8 cellular contexts compared by ENCODE assay signal in the genomic region with DNA sequence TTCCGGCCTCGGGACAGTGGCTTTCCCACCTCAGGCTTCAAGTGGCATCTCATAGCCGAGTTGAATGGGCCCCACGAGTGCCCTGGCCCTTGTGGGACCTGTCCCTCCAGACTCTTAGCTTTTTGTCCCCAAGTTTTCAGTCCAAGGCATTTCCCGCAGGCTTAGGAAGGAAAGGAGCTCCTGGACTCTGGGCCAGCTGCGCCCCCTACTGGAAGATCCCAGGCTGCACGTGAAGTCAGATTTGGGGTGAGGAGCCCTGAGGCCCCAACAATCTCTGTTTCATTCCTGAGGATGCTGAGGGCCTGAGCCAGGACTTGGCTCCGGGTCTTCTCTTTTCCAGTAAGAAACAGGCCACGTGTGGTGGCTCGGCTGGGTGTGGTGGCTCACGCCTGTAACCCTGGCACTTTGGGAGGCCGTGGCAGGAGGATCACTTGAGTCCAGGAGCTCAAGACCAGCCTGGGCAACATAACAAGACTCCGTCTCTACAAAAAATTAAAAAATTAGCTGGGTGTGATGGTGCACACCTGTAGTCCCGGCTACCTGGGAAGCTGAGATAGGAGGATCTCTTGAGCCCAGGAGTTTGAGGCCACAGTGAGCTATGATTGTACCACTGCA.
A peak's percentile ranks its signal among the peaks of the same experiment; 100 is the strongest.
DNase-seq lines count a peak whose midpoint lies in the region; ATAC-seq, FAIRE-seq and TF ChIP-seq lines count a peak whose summit lies in the region.

No MANE protein-coding gene starts in this region.

- DNase-seq in DMS79 (lab: John Stamatoyannopoulos, UW) (peak; percentile 20), HTR-8/SVneo (ENCODE audit: insufficient read length, low spot score) (peak; percentile 64), RWPE2 (ENCODE audit: low spot score) (no peak), MCF 10A (ENCODE audit: unreplicated experiment) (peak; percentile 78), iris pigment epithelial cell (ENCODE audit: low read depth) (peak; percentile 51)
- DNase-seq in stimulated activated CD4-positive, alpha-beta T cell treated with anti-CD3 and anti-CD28 coated beads, Interleukin-1b, Interleukin-23, amount 100 ng/mL, for 24 hours (ENCODE audit: low read depth in 4 of 4, low spot score in 1 of 4) = peak in 3 of 4 experiments; percentile 12 to 28 (median 13)

- CTCF ChIA-PET in MCF 10A (lab: Yijun Ruan, JAX) = interaction anchor here (0.6 to 4.4 kb wide), 46 partner anchors 9 to 1149 kb away, joined by 3 to 72 read pairs (median 5); a partner anchor contains a TSS

- H3K36me3 ChIP-seq in RWPE2 (ENCODE audit: low read depth) = peaks cover 7% of the 10 kb centered on the region; the same call in 1 of the 2 replicates

- H3K27ac ChIP-seq in RWPE2 (ENCODE audit: poor library complexity, severe bottlenecking) = no peak overlapping the region

- H3K27me3 Mint-ChIP-seq in MCF 10A (ENCODE audit: insufficient read depth, unreplicated experiment) = no peaks in the 10 kb centered on the region

- H3K27me3 ChIP-seq in RWPE2 (ENCODE audit: insufficient read depth, poor library complexity, severe bottlenecking) = no peaks in the 10 kb centered on the region

- H3K27ac Mint-ChIP-seq in MCF 10A (ENCODE audit: low read depth, unreplicated experiment) = no peak overlapping the region

- no peak for FAIRE-seq in HTR-8/SVneo (lab: Jason Lieb, UNC)

- H3K9me3 Mint-ChIP-seq in MCF 10A (ENCODE audit: unreplicated experiment) = no peaks in the 10 kb centered on the region

- POLR2A ChIA-PET in MCF 10A (lab: Yijun Ruan, JAX) = interaction anchor here (0.7 to 1.3 kb wide), 5 partner anchors 65 to 1854 kb away, joined by 3 to 5 read pairs (median 3); no protein-coding TSS in a partner anchor

- H3K4me1 Mint-ChIP-seq in MCF 10A (ENCODE audit: insufficient read depth, unreplicated experiment) = no peaks in the 10 kb centered on the region

- H3K4me3 ChIP-seq in RWPE2 (ENCODE audit: severe bottlenecking) = no peak overlapping the region

- no peaks in the 10 kb centered on the region for H3K4me1 ChIP-seq in RWPE2 (ENCODE audit: insufficient read depth, poor library complexity, severe bottlenecking)

- H3K9me3 ChIP-seq in RWPE2 (ENCODE audit: severe bottlenecking) = no peaks in the 10 kb centered on the region

- TF ChIP-seq CTCF in RWPE2 (IDR thresholded peaks at IDR 0.05; ENCODE audit: poor library complexity, severe bottlenecking) = peak; percentile 91
- TF ChIP-seq CTCF in MCF 10A (IDR thresholded peaks at IDR 0.05; ENCODE audit: unreplicated experiment) = peak; percentile 94

- no peak overlapping the region for H3K4me3 Mint-ChIP-seq in MCF 10A (ENCODE audit: unreplicated experiment)

- no peaks in the 10 kb centered on the region for H3K36me3 Mint-ChIP-seq in MCF 10A (ENCODE audit: insufficient read depth, unreplicated experiment)

- no TSS peak for BruUV-seq in MCF 10A (replicated peaks; lab: Mats Ljungman, UMichigan)

- intact Hi-C loops in MCF 10A (cut with micrococcal nuclease) = loop anchor here (1.0 to 2.0 kb wide), 4 partner anchors 35 to 187 kb away; no protein-coding TSS in a partner anchor

- peak; percentile 62; the same call in 1 of the 3 replicates for ATAC-seq in RWPE2 (ENCODE audit: low read depth)
- no peak for ATAC-seq in GM21825 (IDR thresholded peaks at IDR 0.05; ENCODE audit: unreplicated experiment)
- no peak for ATAC-seq in GM21619 (IDR thresholded peaks at IDR 0.05; ENCODE audit: unreplicated experiment)
